Comparison of ENCODE assay signal across 9 cellular contexts in genomic region chr4:9495450-9495849, GRCh38. TPM values are rescaled to one million over a fixed set of nuclear protein-coding genes. Genes with fewer than 3 reads are reported as not detected.
DNase-seq lines count a peak whose midpoint lies in the region; ATAC-seq and TF ChIP-seq lines count a peak whose summit lies in the region.
"Not testable (repeated sequence)": the region's sequence is repeated elsewhere in the genome, so short reads cannot be mapped to it uniquely, and the experiment has no call there.
"Had no signal": no experiment of that assay in that cellular context is flagged by ENCODE, and none has a peak within 500 bp of the region (broad histone marks: within the 10 kb centered on the region; RNA-seq: fewer than 3 reads in every experiment).

No MANE protein-coding gene starts in this region.

- H3K4me1 Mint-ChIP-seq in activated T-cell treated with anti-CD3 and anti-CD28 coated beads, Interleukin-2, amount 50 U/mL, for 72 hours (ENCODE audit: low read depth), result not testable (repeated sequence)

- H3K27me3 Mint-ChIP-seq in activated T-cell treated with anti-CD3 and anti-CD28 coated beads, Interleukin-2, amount 50 U/mL, for 72 hours (ENCODE audit: low read depth), result not testable (repeated sequence)

- not testable (repeated sequence) for H3K27ac Mint-ChIP-seq in activated T-cell treated with anti-CD3 and anti-CD28 coated beads, Interleukin-2, amount 50 U/mL, for 72 hours

- TF ChIP-seq CTCF in GM12865 (IDR thresholded peaks at IDR 0.05; ENCODE audit: insufficient read depth, low read depth, low read length, missing control alignments), result peak; percentile 41
- TF ChIP-seq CTCF in epithelial cell of proximal tubule (conservative IDR thresholded peaks at IDR 0.05; ENCODE audit: low read depth, low read length), result peak; percentile 53
- TF ChIP-seq CTCF in lower lobe of right lung (IDR thresholded peaks at IDR 0.05), result peak; percentile 43

- H3K27me3 ChIP-seq in lower lobe of right lung (ENCODE audit: low read depth), result peaks cover 13% of the 10 kb centered on the region

- H3K36me3 Mint-ChIP-seq in activated T-cell treated with anti-CD3 and anti-CD28 coated beads, Interleukin-2, amount 50 U/mL, for 72 hours (ENCODE audit: insufficient read depth in 2 of 2), result not testable (repeated sequence)

- not testable (repeated sequence) for H3K9me3 Mint-ChIP-seq in activated T-cell treated with anti-CD3 and anti-CD28 coated beads, Interleukin-2, amount 50 U/mL, for 72 hours

- intact Hi-C loops in lower lobe of right lung (cut with DNase I), result not testable (repeated sequence)

- H3K4me3 Mint-ChIP-seq in activated T-cell treated with anti-CD3 and anti-CD28 coated beads, Interleukin-2, amount 50 U/mL, for 72 hours, result not testable (repeated sequence)

- not testable (repeated sequence) for H3K27ac ChIP-seq in lower lobe of right lung

- DNase-seq in GM12865 (ENCODE audit: low read depth) (peak; percentile 62), NCI-H146 (lab: John Stamatoyannopoulos, UW) (peak; percentile 19), SKM-1 (lab: John Stamatoyannopoulos, UW; ENCODE audit: unreplicated experiment) (peak; percentile 49), epithelial cell of proximal tubule (ENCODE audit: low read depth) (peak; percentile 1), lower lobe of right lung (peak; percentile 83)
- DNase-seq in activated T-cell treated with anti-CD3 and anti-CD28 coated beads, Interleukin-2, amount 50 U/mL, for 72 hours, result peak; percentile 84
- peak; percentile 76 for DNase-seq in stimulated activated CD4-positive, alpha-beta T cell treated with anti-CD3 and anti-CD28 coated beads, Interleukin-1b, Interleukin-23, amount 100 ng/mL, for 48 hours

- not testable (repeated sequence) for ATAC-seq in activated T-cell treated with anti-CD3 and anti-CD28 coated beads, Interleukin-2, amount 50 U/mL, for 72 hours (replicated peaks in 1 of 2); lower lobe of right lung

- not testable (repeated sequence) for H3K4me1 ChIP-seq in lower lobe of right lung

- not testable (repeated sequence) for H3K4me3 ChIP-seq in GM12865 (ENCODE audit: low read depth, low read length); epithelial cell of proximal tubule (ENCODE audit: low read depth, low read length); lower lobe of right lung

- not testable (repeated sequence) for H3K36me3 ChIP-seq in lower lobe of right lung

- not testable (repeated sequence) for H3K9me3 ChIP-seq in lower lobe of right lung

RNA-seq across cellular contexts. Expression of gene DEFB131A, which starts 51.2 kb away (rescaled TPM):
- total RNA-seq in activated T-cell treated with anti-CD3 and anti-CD28 coated beads, Interleukin-2, amount 50 U/mL, for 72 hours, result not detected
- total RNA-seq in epithelial cell of proximal tubule, result not detected in 2 replicates
- not detected for total RNA-seq in lower lobe of right lung
- total RNA-seq: activated T-helper 17 cell treated with anti-CD3 and anti-CD28 coated beads, Interleukin-2, amount 50 U/mL, for 72 hours; left lobe of liver had no signal

Comparison
In these comparisons a context has a peak if more than half of its experiments do, and no peak if none do; other contexts are left out.
1. DNase-seq: peak in every context shown above with its lines; median percentile 84 in activated T-cell treated with anti-CD3 and anti-CD28 coated beads, Interleukin-2, amount 50 U/mL, for 72 hours; 83 in lower lobe of right lung; 76 in stimulated activated CD4-positive, alpha-beta T cell treated with anti-CD3 and anti-CD28 coated beads, Interleukin-1b, Interleukin-23, amount 100 ng/mL, for 48 hours; 62 in GM12865; 49 in SKM-1; 19 in NCI-H146; 1 in epithelial cell of proximal tubule.